ENCODE assay signal across 11 cellular contexts in the genomic region with DNA sequence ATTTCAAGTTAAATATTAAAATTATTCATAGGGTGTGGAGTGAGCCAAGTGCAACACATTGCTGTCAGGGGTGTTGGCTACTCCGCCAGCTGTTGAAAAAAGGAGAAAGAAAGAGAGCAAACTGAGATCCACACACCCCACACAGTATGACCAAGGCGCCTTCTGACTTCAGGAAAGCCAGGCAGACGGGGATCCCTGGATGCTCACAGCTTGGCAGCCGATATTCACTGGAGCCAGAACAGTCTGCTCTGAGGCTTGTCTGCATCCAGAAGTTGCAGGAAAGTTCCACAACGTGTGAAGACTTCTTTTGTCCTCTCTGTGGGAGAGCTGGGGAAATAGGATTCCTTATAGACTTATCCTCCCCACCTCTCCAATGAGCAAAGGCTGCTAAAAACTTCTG. TPM values are rescaled to one million over a fixed set of nuclear protein-coding genes. Genes with fewer than 3 reads are reported as not detected.
DNase-seq lines count a peak whose midpoint lies in the region; FAIRE-seq and TF ChIP-seq lines count a peak whose summit lies in the region.
"Had no signal": no experiment of that assay in that cellular context is flagged by ENCODE, and none has a peak within 500 bp of the region (broad histone marks: within the 10 kb centered on the region; RNA-seq: fewer than 3 reads in every experiment).

No MANE protein-coding gene starts in this region.

- TF ChIP-seq CTCF in Calu3 (IDR thresholded peaks at IDR 0.05; ENCODE audit: unreplicated experiment) (no peak), choroid plexus epithelial cell (conservative IDR thresholded peaks at IDR 0.05; ENCODE audit: low read depth, low read length) (no peak)

- intact Hi-C loops in Calu3 (cut with micrococcal nuclease; ENCODE audit: unreplicated experiment) (no loop called here), posterior vena cava (cut with DNase I) (no loop called here)

- no peak for FAIRE-seq in frontal cortex (lab: Jason Lieb, UNC)

- peak overlapping the region; percentile 69 for H3K4me3 Mint-ChIP-seq in Calu3 (ENCODE audit: low read depth, unreplicated experiment)

- no peak for DNase-seq in Calu3
- DNase-seq in choroid plexus epithelial cell (ENCODE audit: low read depth): peak; percentile 28
- DNase-seq in posterior vena cava (ENCODE audit: low spot score): peak; percentile 83
- no peak for DNase-seq in HEK293T (ENCODE audit: extremely low spot score)
- DNase-seq in frontal cortex (ENCODE audit: low spot score in 2 of 2): no peak
- DNase-seq in kidney tubule cell (ENCODE audit: low spot score): no peak
- DNase-seq in stimulated activated CD4-positive, alpha-beta T cell treated with anti-CD3 and anti-CD28 coated beads, Interleukin-2, amount 100 ng/mL, for 48 hours: no peak
- DNase-seq: NCI-H2171 treated with DMSO at 0.1 percent for 48 hours; SHP77; stimulated activated CD4-positive, alpha-beta T cell treated with anti-CD3 and anti-CD28 coated beads, Interleukin-1b, Interleukin-23, amount 100 ng/mL, for 48 hours had no signal

- BruUV-seq in Calu3 (replicated peaks; lab: Mats Ljungman, UMichigan): no TSS peak

- peaks cover 56% of the 10 kb centered on the region for H3K4me1 Mint-ChIP-seq in Calu3 (ENCODE audit: low read depth, unreplicated experiment)

- H3K9me3 Mint-ChIP-seq in Calu3 (ENCODE audit: low read depth, unreplicated experiment): peaks cover 4% of the 10 kb centered on the region

- POLR2A ChIA-PET in HEK293T (lab: Yijun Ruan, JAX): no interaction called here

- peaks cover 10% of the 10 kb centered on the region for H3K36me3 Mint-ChIP-seq in Calu3 (ENCODE audit: insufficient read depth, unreplicated experiment)

- H3K27ac Mint-ChIP-seq in Calu3 (ENCODE audit: unreplicated experiment): peak overlapping the region; percentile 2

- CTCF ChIA-PET in Calu3 (lab: Charles Lee) (interaction anchor here (0.7 to 2.2 kb wide), 4 partner anchors 11 to 929 kb away, joined by 3 to 9 read pairs (median 3); a partner anchor contains a TSS), HEK293T (lab: Yijun Ruan, JAX) (no interaction called here)

- H3K4me3 ChIP-seq in choroid plexus epithelial cell (ENCODE audit: low read depth, low read length): peak overlapping the region; percentile 23
- H3K4me3 ChIP-seq in iPS-11a (ENCODE audit: low read depth, low read length): peak overlapping the region; percentile 33

- no peaks in the 10 kb centered on the region for H3K27me3 Mint-ChIP-seq in Calu3 (ENCODE audit: unreplicated experiment)

TF ChIP-seq in HEK293T, 16 proteins besides CTCF, POLR2A, EP300 and RAD21:
- TF ChIP-seq, protein P1, sequence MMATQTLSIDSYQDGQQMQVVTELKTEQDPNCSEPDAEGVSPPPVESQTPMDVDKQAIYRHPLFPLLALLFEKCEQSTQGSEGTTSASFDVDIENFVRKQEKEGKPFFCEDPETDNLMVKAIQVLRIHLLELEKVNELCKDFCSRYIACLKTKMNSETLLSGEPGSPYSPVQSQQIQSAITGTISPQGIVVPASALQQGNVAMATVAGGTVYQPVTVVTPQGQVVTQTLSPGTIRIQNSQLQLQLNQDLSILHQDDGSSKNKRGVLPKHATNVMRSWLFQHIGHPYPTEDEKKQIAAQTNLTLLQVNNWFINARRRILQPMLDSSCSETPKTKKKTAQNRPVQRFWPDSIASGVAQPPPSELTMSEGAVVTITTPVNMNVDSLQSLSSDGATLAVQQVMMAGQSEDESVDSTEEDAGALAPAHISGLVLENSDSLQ (IDR thresholded peaks at IDR 0.05): no peak

RNA-seq across cellular contexts. Expression of a gene that starts 9.2 kb away (rescaled TPM):
- total RNA-seq in Calu3 (2022) (5.9 and 6.4 TPM in 2 replicates), posterior vena cava (1 to 10 TPM; 1.0 to 3.2 TPM), frontal cortex (0.41 TPM)

RNA-seq across cellular contexts. Expression of a gene that starts 11.3 kb away (rescaled TPM):
- 61.8 and 69.5 TPM in 2 replicates for total RNA-seq in Calu3 (2022)
- total RNA-seq in posterior vena cava: 10 to 100 TPM; 84.7 to 90.4 TPM
- 167 TPM for total RNA-seq in frontal cortex

Comparison
In these comparisons a context has a peak if more than half of its experiments do, and no peak if none do; other contexts are left out.
1. DNase-seq: peak in choroid plexus epithelial cell (single experiment) and posterior vena cava (single experiment); none in Calu3 (single experiment), HEK293T (single experiment), frontal cortex (0 of 2), kidney tubule cell (single experiment) and stimulated activated CD4-positive, alpha-beta T cell treated with anti-CD3 and anti-CD28 coated beads, Interleukin-2, amount 100 ng/mL, for 48 hours (0 of 2).